ENCODE assay signal across 1 cellular context in the genomic region with DNA sequence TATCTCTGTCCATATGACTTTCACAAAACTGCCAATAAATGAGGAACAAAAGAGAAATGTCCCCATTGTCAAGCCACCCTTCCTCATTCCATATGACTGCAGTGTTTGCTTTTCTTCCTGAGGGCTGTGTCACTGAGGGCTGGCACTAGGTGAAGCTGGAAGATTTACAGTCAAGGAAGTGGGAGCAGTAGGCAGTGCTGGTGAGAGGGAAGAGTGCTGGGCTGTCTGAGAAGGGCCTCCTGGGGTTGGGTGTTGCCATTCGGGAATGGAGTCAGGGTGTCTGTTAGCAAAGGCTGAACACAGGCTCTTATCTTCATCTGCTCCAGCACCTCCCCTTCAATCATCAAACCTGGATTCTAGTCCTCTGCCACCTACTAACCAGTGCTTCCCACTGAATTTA.
TF ChIP-seq lines count a peak whose summit lies in the region.

No MANE protein-coding gene starts in this region.

TF ChIP-seq in HepG2, 621 proteins besides CTCF, POLR2A, EP300 and RAD21:
- no peak for TF ChIP-seq THYN1 (CRISPR knock-in tag; IDR thresholded peaks at IDR 0.05; ENCODE audit: borderline replicate concordance, low read depth)
- no peak for TF ChIP-seq ZNF605 (CRISPR knock-in tag; IDR thresholded peaks at IDR 0.05)
- no peak for TF ChIP-seq ZBTB1 (CRISPR knock-in tag; IDR thresholded peaks at IDR 0.05; ENCODE audit: borderline replicate concordance)
